ENCODE assay signal across 19 cellular contexts in genomic region chr9:106478312-106479099, GRCh38.
"Had no signal": no experiment of that assay in that cellular context is flagged by ENCODE, and none has a peak within 500 bp of the region (broad histone marks: within the 10 kb centered on the region; RNA-seq: fewer than 3 reads in every experiment).

No MANE protein-coding gene starts in this region.

- DNase-seq: activated B cell treated with CpG ODN at 0.5 μM for 24 hours; activated CD4-positive, alpha-beta T cell treated with anti-CD3 and anti-CD28 coated beads, Interleukin-2, amount 10 ng/mL, durations not matched to agents 24 days and 14 days; activated CD8-positive, alpha-beta memory T cell treated with anti-CD3 and anti-CD28 coated beads, Interleukin-2, amount 50 U/mL, for 4 hours; activated CD8-positive, alpha-beta T cell treated with anti-CD3 and anti-CD28 coated beads, Interleukin-2, amount 10 ng/mL, durations not matched to agents 7 days and 5 days; activated gamma-delta T cell; activated T-cell treated with anti-CD3 and anti-CD28 coated beads, Interleukin-2, amount 50 U/mL, for 48 hours; central memory CD4-positive, alpha-beta T cell; kidney glomerular epithelial cell; naive thymus-derived CD8-positive, alpha-beta T cell; nucleus accumbens; small intestine; stimulated activated CD4-positive, alpha-beta T cell treated with anti-CD3 and anti-CD28 coated beads, Interleukin-4, amount 100 ng/mL, for 4 hours; T-helper 17 cell; upper lobe of right lung had no signal

- H3K4me1 ChIP-seq: upper lobe of right lung had no signal

- FAIRE-seq: small intestine, TTC549 had no signal

- H3K9me3 ChIP-seq: upper lobe of right lung had no signal

- H3K36me3 ChIP-seq: upper lobe of right lung had no signal

- H3K4me3 ChIP-seq: coronary artery, upper lobe of right lung had no signal

- H3K9me3 Mint-ChIP-seq: activated B cell treated with CpG ODN at 0.5 μM for 24 hours; activated CD4-positive, alpha-beta T cell treated with anti-CD3 and anti-CD28 coated beads, Interleukin-2, amount 10 ng/mL, durations not matched to agents 24 days and 14 days had no signal

- H3K27me3 ChIP-seq: upper lobe of right lung had no signal

- H3K4me1 Mint-ChIP-seq: activated B cell treated with CpG ODN at 0.5 μM for 24 hours; activated CD4-positive, alpha-beta T cell treated with anti-CD3 and anti-CD28 coated beads, Interleukin-2, amount 10 ng/mL, durations not matched to agents 24 days and 14 days; naive thymus-derived CD8-positive, alpha-beta T cell; T-helper 17 cell had no signal

- H3K4me3 Mint-ChIP-seq: activated B cell treated with CpG ODN at 0.5 μM for 24 hours; activated CD4-positive, alpha-beta T cell treated with anti-CD3 and anti-CD28 coated beads, Interleukin-2, amount 10 ng/mL, durations not matched to agents 24 days and 14 days; activated CD8-positive, alpha-beta T cell treated with anti-CD3 and anti-CD28 coated beads, Interleukin-2, amount 10 ng/mL, durations not matched to agents 7 days and 5 days; naive thymus-derived CD8-positive, alpha-beta T cell; stimulated activated naive CD8-positive, alpha-beta T cell treated with anti-CD3 and anti-CD28 coated beads, Interleukin-15, Interleukin-2, amounts not matched to agents 100 ng/mL and 50 ng/mL, for 24 hours; T-helper 17 cell had no signal

- ATAC-seq: activated CD8-positive, alpha-beta T cell treated with anti-CD3 and anti-CD28 coated beads, Interleukin-2, amount 10 ng/mL, durations not matched to agents 7 days and 5 days; activated naive CD4-positive, alpha-beta T cell treated with anti-CD3 and anti-CD28 coated beads, Interleukin-2, amount 50 U/mL, for 72 hours; esophagus mucosa; naive thymus-derived CD8-positive, alpha-beta T cell; T-helper 17 cell; upper lobe of right lung had no signal

- H3K27ac ChIP-seq: coronary artery, upper lobe of right lung had no signal

- H3K27ac Mint-ChIP-seq: activated B cell treated with CpG ODN at 0.5 μM for 24 hours; activated CD4-positive, alpha-beta T cell treated with anti-CD3 and anti-CD28 coated beads, Interleukin-2, amount 10 ng/mL, durations not matched to agents 24 days and 14 days; activated CD8-positive, alpha-beta T cell treated with anti-CD3 and anti-CD28 coated beads, Interleukin-2, amount 10 ng/mL, durations not matched to agents 7 days and 5 days; activated naive CD4-positive, alpha-beta T cell treated with anti-CD3 and anti-CD28 coated beads, Interleukin-2, amount 50 U/mL, for 72 hours; naive thymus-derived CD8-positive, alpha-beta T cell; stimulated activated naive CD8-positive, alpha-beta T cell treated with anti-CD3 and anti-CD28 coated beads, Interleukin-15, Interleukin-2, amounts not matched to agents 100 ng/mL and 50 ng/mL, for 24 hours; T-helper 17 cell had no signal

- H3K27me3 Mint-ChIP-seq: activated B cell treated with CpG ODN at 0.5 μM for 24 hours; activated CD4-positive, alpha-beta T cell treated with anti-CD3 and anti-CD28 coated beads, Interleukin-2, amount 10 ng/mL, durations not matched to agents 24 days and 14 days; naive thymus-derived CD8-positive, alpha-beta T cell; stimulated activated naive CD8-positive, alpha-beta T cell treated with anti-CD3 and anti-CD28 coated beads, Interleukin-15, Interleukin-2, amounts not matched to agents 100 ng/mL and 50 ng/mL, for 24 hours; T-helper 17 cell had no signal
